ENCODE assay signal across 8 cellular contexts in the genomic region with DNA sequence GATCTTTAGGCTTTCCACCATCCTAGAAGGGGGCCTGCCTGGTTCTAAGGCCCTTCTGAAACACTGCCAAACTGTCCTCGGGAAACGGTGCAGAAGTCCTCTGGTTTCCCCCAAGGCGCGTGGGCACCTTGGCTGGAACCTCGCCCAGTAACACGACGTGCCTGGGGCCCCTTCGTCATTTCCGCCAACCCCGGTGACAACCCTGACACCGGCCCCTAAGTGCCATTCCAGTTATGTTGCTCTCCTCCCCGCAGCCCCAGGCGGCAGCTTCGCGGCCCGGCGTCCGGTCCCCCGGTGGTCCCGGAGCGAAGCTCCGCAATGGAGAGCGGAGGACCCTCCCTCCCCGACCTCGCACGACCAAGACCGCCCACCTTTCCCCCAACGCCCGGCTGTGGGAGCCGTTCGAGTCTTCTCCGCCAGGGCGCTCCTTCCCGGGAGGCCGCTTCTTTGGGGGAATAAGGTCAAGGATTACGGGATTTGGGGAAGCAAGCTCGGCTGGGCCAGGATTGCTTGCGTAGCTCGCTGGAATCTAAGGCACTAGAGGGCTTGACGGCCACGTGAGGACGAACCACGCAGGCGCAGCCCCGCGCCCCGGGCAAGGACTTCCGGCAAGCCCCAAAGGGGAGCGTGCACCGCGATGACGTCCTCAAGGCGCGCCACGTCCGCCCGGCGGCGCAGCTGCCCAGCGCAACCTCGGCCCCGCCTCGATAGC. TPM values are rescaled to one million over a fixed set of nuclear protein-coding genes. Genes with fewer than 3 reads are reported as not detected.
DNase-seq lines count a peak whose midpoint lies in the region; ATAC-seq and TF ChIP-seq lines count a peak whose summit lies in the region.

No MANE protein-coding gene starts in this region.

- intact Hi-C loops in head of caudate nucleus (cut with DNase I): loop anchor here (5.0 kb wide), 1 partner anchor 59 kb away; no protein-coding TSS in a partner anchor

- H3K4me3 ChIP-seq in GM08714 (ENCODE audit: low read length): peak overlapping the region; percentile 86
- peak overlapping the region; percentile 86 to 87 for H3K4me3 ChIP-seq in SK-N-SH (ENCODE audit: low read depth in 2 of 2, low read length in 1 of 2)
- peak overlapping the region; percentile 95 for H3K4me3 ChIP-seq in osteoblast (ENCODE audit: insufficient read depth, low read length)
- H3K4me3 ChIP-seq in thoracic aorta: peak overlapping the region; percentile 88

- H3K36me3 Mint-ChIP-seq in activated naive CD8-positive, alpha-beta T cell: no peaks in the 10 kb centered on the region

- POLR2A ChIA-PET in SK-N-SH (lab: Yijun Ruan, JAX): interaction anchor here (0.9 to 1.1 kb wide), 4 partner anchors 8 to 70 kb away, joined by 3 to 4 read pairs (median 3); a partner anchor contains a TSS

- CTCF ChIA-PET in SK-N-SH (lab: Yijun Ruan, JAX): interaction anchor here (0.7 to 2.2 kb wide), 4 partner anchors 8 to 58 kb away, joined by 3 to 16 read pairs (median 4); a partner anchor contains a TSS

- no peaks in the 10 kb centered on the region for H3K9me2 ChIP-seq in SK-N-SH

- no peak for TF ChIP-seq EP300 in SK-N-SH (IDR thresholded peaks at IDR 0.05; ENCODE audit: borderline replicate concordance in 1 of 2, low read depth in 1 of 2, low read length in 1 of 2)

- H3K27me3 Mint-ChIP-seq in activated naive CD8-positive, alpha-beta T cell: no peaks in the 10 kb centered on the region

- H3K4me3 Mint-ChIP-seq in activated naive CD8-positive, alpha-beta T cell: peak overlapping the region; percentile 96

- peak; percentile 96 for DNase-seq in NCI-H1092 (lab: John Stamatoyannopoulos, UW)
- DNase-seq in SK-N-SH: peak; percentile 99
- peak; percentile 91 to 99 (median 97) for DNase-seq in head of caudate nucleus
- peak; percentile 100 for DNase-seq in osteoblast (ENCODE audit: insufficient read length, low spot score, missing footprints)
- peak; percentile 81 for DNase-seq in thoracic aorta (ENCODE audit: low spot score)

- H3F3A ChIP-seq in SK-N-SH (replicated peaks; ENCODE audit: insufficient read depth): peaks cover 4% of the 10 kb centered on the region

- H2AFZ ChIP-seq in SK-N-SH (ENCODE audit: low read depth) (peak overlapping the region; percentile 84; the same call in 1 of the 2 replicates), osteoblast (ENCODE audit: low read length) (peak overlapping the region; percentile 49)

- H3K4me2 ChIP-seq in SK-N-SH (peak overlapping the region; percentile 93), osteoblast (ENCODE audit: insufficient read depth, low read length) (peak overlapping the region; percentile 85)

- no peaks in the 10 kb centered on the region for H3K9me3 Mint-ChIP-seq in activated naive CD8-positive, alpha-beta T cell (ENCODE audit: low read depth)

- H3K36me3 ChIP-seq in SK-N-SH (replicated peaks in 1 of 2; ENCODE audit: control insufficient read depth in 1 of 2, insufficient read depth in 2 of 2, low read length in 1 of 2) (peaks cover 17 to 18% of the 10 kb centered on the region in 2 experiments), osteoblast (ENCODE audit: insufficient read depth, low read length) (peaks cover 16% of the 10 kb centered on the region), thoracic aorta (no peaks in the 10 kb centered on the region)

- H3K27ac ChIP-seq in SK-N-SH (ENCODE audit: low read depth in 2 of 2, low read length in 1 of 2) (peak overlapping the region; percentile 98 to 99), osteoblast (ENCODE audit: low read depth, low read length) (peak overlapping the region; percentile 99), thoracic aorta (peak overlapping the region; percentile 95 to 100)

- TF ChIP-seq RAD21 in SK-N-SH (IDR thresholded peaks at IDR 0.05; ENCODE audit: low read length): no peak

- H3K9me3 ChIP-seq in SK-N-SH (no peaks in the 10 kb centered on the region), osteoblast (ENCODE audit: low read depth, low read length) (no peaks in the 10 kb centered on the region), thoracic aorta (no peaks in the 10 kb centered on the region)

- TF ChIP-seq CTCF in SK-N-SH (IDR thresholded peaks at IDR 0.05) (no peak), osteoblast (IDR thresholded peaks at IDR 0.05; ENCODE audit: extremely low read depth, low read depth, low read length) (no peak), thoracic aorta (IDR thresholded peaks at IDR 0.05) (no peak)

- H3K27me3 ChIP-seq in SK-N-SH (ENCODE audit: insufficient read depth) (no peaks in the 10 kb centered on the region), osteoblast (ENCODE audit: insufficient read depth, low read length) (no peaks in the 10 kb centered on the region), thoracic aorta (replicated peaks; ENCODE audit: insufficient read depth) (no peaks in the 10 kb centered on the region)

- H3K4me1 ChIP-seq in SK-N-SH (ENCODE audit: control insufficient read depth in 1 of 2, insufficient read depth in 2 of 2, low read depth in 1 of 2, low read length in 1 of 2): peaks cover 7 to 9% of the 10 kb centered on the region in 2 experiments; a peak in 2 of 4 replicates
- H3K4me1 ChIP-seq in osteoblast (ENCODE audit: insufficient read depth, low read length): peaks cover 33% of the 10 kb centered on the region
- H3K4me1 ChIP-seq in thoracic aorta (ENCODE audit: control insufficient read depth in 1 of 2, low read depth in 2 of 2): peaks cover 26 to 42% of the 10 kb centered on the region in 2 donors

- H3K9ac ChIP-seq in SK-N-SH: peak overlapping the region; percentile 91

- H3K79me2 ChIP-seq in SK-N-SH (ENCODE audit: insufficient read depth) (peaks cover 61% of the 10 kb centered on the region), osteoblast (ENCODE audit: insufficient read depth, low read length) (peaks cover 64% of the 10 kb centered on the region)

- 2% methylated on average over 31 of the region's 63 CpGs for WGBS in SK-N-SH (ENCODE audit: low lambda C conversion rate)

- peak; percentile 54 for ATAC-seq in HG02588 (IDR thresholded peaks at IDR 0.05; ENCODE audit: unreplicated experiment)
- ATAC-seq in thoracic aorta (ENCODE audit: insufficient number of reproducible peaks, low FRiP score, low read depth): peak; percentile 61

- H3K4me1 Mint-ChIP-seq in activated naive CD8-positive, alpha-beta T cell (ENCODE audit: low read depth): peaks cover 26% of the 10 kb centered on the region

- 0 out of 2 replicates have a peak, but pooled peaks cover 7% of the 10 kb centered on the region for H4K20me1 ChIP-seq in SK-N-SH (ENCODE audit: insufficient read depth)
- H4K20me1 ChIP-seq in osteoblast (ENCODE audit: insufficient read depth, low read length): peaks cover 14% of the 10 kb centered on the region

- peak overlapping the region; percentile 99 for H3K27ac Mint-ChIP-seq in activated naive CD8-positive, alpha-beta T cell

TF ChIP-seq in SK-N-SH, 30 proteins besides CTCF, POLR2A, EP300 and RAD21 (continues in another document):
- peak; percentile 96 for TF ChIP-seq MXI1 (IDR thresholded peaks at IDR 0.05; ENCODE audit: low read depth, low read length)
- TF ChIP-seq JUND (IDR thresholded peaks at IDR 0.05): no peak
- TF ChIP-seq NRF1 (IDR thresholded peaks at IDR 0.05; ENCODE audit: low read depth, low read length): peak; percentile 79
- peak; percentile 53 for TF ChIP-seq POLR2AphosphoS5 (IDR thresholded peaks at IDR 0.05; ENCODE audit: low read depth, low read length)
- 0 out of 2 replicates have a peak, but pooled peaks have one; percentile 2 for TF ChIP-seq NFIC (IDR thresholded peaks at IDR 0.05; ENCODE audit: borderline replicate concordance)
- TF ChIP-seq ELF1 (IDR thresholded peaks at IDR 0.05): peak; percentile 93
- TF ChIP-seq YY1 (IDR thresholded peaks at IDR 0.05; ENCODE audit: low read depth): no peak
- TF ChIP-seq, protein P1, sequence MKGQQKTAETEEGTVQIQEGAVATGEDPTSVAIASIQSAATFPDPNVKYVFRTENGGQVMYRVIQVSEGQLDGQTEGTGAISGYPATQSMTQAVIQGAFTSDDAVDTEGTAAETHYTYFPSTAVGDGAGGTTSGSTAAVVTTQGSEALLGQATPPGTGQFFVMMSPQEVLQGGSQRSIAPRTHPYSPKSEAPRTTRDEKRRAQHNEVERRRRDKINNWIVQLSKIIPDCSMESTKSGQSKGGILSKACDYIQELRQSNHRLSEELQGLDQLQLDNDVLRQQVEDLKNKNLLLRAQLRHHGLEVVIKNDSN (IDR thresholded peaks at IDR 0.05; ENCODE audit: borderline replicate concordance, low read depth): peak; percentile 84
- peak; percentile 63 for TF ChIP-seq SIN3A (IDR thresholded peaks at IDR 0.05; ENCODE audit: borderline replicate concordance, low read depth, low read length)
- TF ChIP-seq SMC3 (IDR thresholded peaks at IDR 0.05; ENCODE audit: low read depth, low read length): no peak
- TF ChIP-seq, protein P2, sequence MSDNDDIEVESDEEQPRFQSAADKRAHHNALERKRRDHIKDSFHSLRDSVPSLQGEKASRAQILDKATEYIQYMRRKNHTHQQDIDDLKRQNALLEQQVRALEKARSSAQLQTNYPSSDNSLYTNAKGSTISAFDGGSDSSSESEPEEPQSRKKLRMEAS (IDR thresholded peaks at IDR 0.05; ENCODE audit: low read depth): peak; percentile 94
- no peak for TF ChIP-seq TCF12 (IDR thresholded peaks at IDR 0.05)
- TF ChIP-seq GABPA (IDR thresholded peaks at IDR 0.05; ENCODE audit: low read depth): peak; percentile 68

RNA-seq across cellular contexts. Expression of a gene that starts 0.6 kb away (rescaled TPM):
- polyA plus RNA-seq in SK-N-SH (2012; rRNA removed): 135 and 147 TPM in 2 replicates
- 44.4 and 82.6 TPM in 2 replicates for polyA plus RNA-seq in SK-N-SH (2012; cell fraction: cytosol; rRNA removed)
- polyA plus RNA-seq in SK-N-SH (2012; cell fraction: nucleus; rRNA removed): 176 and 213 TPM in 2 replicates
- total RNA-seq in osteoblast: 441 and 506 TPM in 2 replicates
- total RNA-seq in thoracic aorta: 100 to 1,000 TPM; 224 to 355 TPM

RNA-seq across cellular contexts. Expression of a gene that starts 29.0 kb away (rescaled TPM):
- 138 and 217 TPM in 2 replicates for polyA plus RNA-seq in SK-N-SH (2012; rRNA removed)
- 95.3 and 125 TPM in 2 replicates for polyA plus RNA-seq in SK-N-SH (2012; cell fraction: cytosol; rRNA removed)
- 189 and 285 TPM in 2 replicates for polyA plus RNA-seq in SK-N-SH (2012; cell fraction: nucleus; rRNA removed)
- total RNA-seq in osteoblast: 28.6 and 35.7 TPM in 2 replicates
- 10 to 100 TPM; 17.7 to 32.4 TPM for total RNA-seq in thoracic aorta

RNA-seq across cellular contexts. Expression of a gene that starts 30.9 kb away (rescaled TPM):
- polyA plus RNA-seq in SK-N-SH (2012; rRNA removed): 1.2 and 1.4 TPM in 2 replicates
- polyA plus RNA-seq in SK-N-SH (2012; cell fraction: cytosol; rRNA removed): 0.30 and 0.52 TPM in 2 replicates
- 5.4 and 6.2 TPM in 2 replicates for polyA plus RNA-seq in SK-N-SH (2012; cell fraction: nucleus; rRNA removed)
- 0.88 and 1.1 TPM in 2 replicates for total RNA-seq in osteoblast
- total RNA-seq in thoracic aorta: under 1 TPM in 1 of 2 donors, not detected in 1; 0.41 TPM

RNA-seq across cellular contexts. Expression of a gene that starts 54.1 kb away (rescaled TPM):
- polyA plus RNA-seq in SK-N-SH (2012; rRNA removed): 2.4 and 2.6 TPM in 2 replicates
- polyA plus RNA-seq in SK-N-SH (2012; cell fraction: cytosol; rRNA removed): 0.60 and 1.3 TPM in 2 replicates
- polyA plus RNA-seq in SK-N-SH (2012; cell fraction: nucleus; rRNA removed): 30.2 and 47.4 TPM in 2 replicates
- total RNA-seq in osteoblast (0.29 and 0.36 TPM in 2 replicates), thoracic aorta (1 to 10 TPM; 1.1 to 2.7 TPM)

RNA-seq across cellular contexts. Expression of a gene that starts 54.4 kb away (rescaled TPM):
- polyA plus RNA-seq in SK-N-SH (2012; rRNA removed): 19.8 and 24.0 TPM in 2 replicates
- 8.2 and 11.7 TPM in 2 replicates for polyA plus RNA-seq in SK-N-SH (2012; cell fraction: cytosol; rRNA removed)
- polyA plus RNA-seq in SK-N-SH (2012; cell fraction: nucleus; rRNA removed): 105 and 144 TPM in 2 replicates
- 2.4 and 6.2 TPM in 2 replicates for total RNA-seq in osteoblast
- 10 to 100 TPM in 1 of 2 donors, 1 to 10 TPM in 1; 7.3 to 20.6 TPM for total RNA-seq in thoracic aorta

Comparison
In these comparisons a context has a peak if more than half of its experiments do, and no peak if none do; other contexts are left out.
1. Peak in every context shown above with its lines: DNase-seq, ATAC-seq, H3K4me3 ChIP-seq and H3K27ac ChIP-seq.